19 cellular contexts compared by ENCODE assay signal in genomic region chr15:99590913-99591646, GRCh38. TPM values are rescaled to one million over a fixed set of nuclear protein-coding genes. Genes with fewer than 3 reads are reported as not detected.
A peak's percentile ranks its signal among the peaks of the same experiment; 100 is the strongest.
DNase-seq lines count a peak whose midpoint lies in the region; ATAC-seq and TF ChIP-seq lines count a peak whose summit lies in the region.
"Had no signal": no experiment of that assay in that cellular context is flagged by ENCODE, and none has a peak within 500 bp of the region (broad histone marks: within the 10 kb centered on the region; RNA-seq: fewer than 3 reads in every experiment).

No MANE protein-coding gene starts in this region.

- H3F3A ChIP-seq in smooth muscle cell (ENCODE audit: low read depth): no peaks in the 10 kb centered on the region

- peak; percentile 58 to 60 for ATAC-seq in activated T-cell treated with anti-CD3 and anti-CD28 coated beads, Interleukin-2, amount 50 U/mL, for 72 hours (replicated peaks in 1 of 2)
- ATAC-seq in GM21529 (IDR thresholded peaks at IDR 0.05; ENCODE audit: unreplicated experiment) (peak; percentile 78), HG03469 (IDR thresholded peaks at IDR 0.05; ENCODE audit: unreplicated experiment) (peak; percentile 59)
- ATAC-seq: A549 had no signal

- no peaks in the 10 kb centered on the region for H3K27me3 ChIP-seq in smooth muscle cell (ENCODE audit: low read depth)
- H3K27me3 ChIP-seq in osteoblast (ENCODE audit: insufficient read depth, low read length): no peaks in the 10 kb centered on the region
- H3K27me3 ChIP-seq: gastrocnemius medialis had no signal

- no peak for DNase-seq in activated T-cell treated with anti-CD3 and anti-CD28 coated beads, Interleukin-2, amount 50 U/mL, for 72 hours
- no peak for DNase-seq in activated T-cell treated with anti-CD3 and anti-CD28 coated beads, Interleukin-2, amount 50 U/mL, for 1 hour
- DNase-seq in smooth muscle cell (lab: John Stamatoyannopoulos, UW; ENCODE audit: unreplicated experiment) (no peak), GDM1 (lab: John Stamatoyannopoulos, UW) (no peak), NCI-H187 (lab: John Stamatoyannopoulos, UW) (no peak), osteoblast (ENCODE audit: insufficient read length, low spot score, missing footprints) (no peak)
- DNase-seq: Caco-2; gastrocnemius medialis; KBM-7; mucosa of descending colon; NCI-H510A treated with DMSO at 0.1 percent for 48 hours; PC-9; posterior cingulate gyrus; stimulated activated CD4-positive, alpha-beta T cell treated with anti-CD3 and anti-CD28 coated beads, Interleukin-12 subunit alpha, Interleukin-12 subunit beta, amount 100 ng/mL, for 4 hours had no signal

- H3K27me3 Mint-ChIP-seq in activated T-cell treated with anti-CD3 and anti-CD28 coated beads, Interleukin-2, amount 50 U/mL, for 72 hours (ENCODE audit: low read depth): no peaks in the 10 kb centered on the region
- H3K27me3 Mint-ChIP-seq: type B pancreatic cell had no signal

- peaks cover 39% of the 10 kb centered on the region for H3K4me1 Mint-ChIP-seq in activated T-cell treated with anti-CD3 and anti-CD28 coated beads, Interleukin-2, amount 50 U/mL, for 72 hours (ENCODE audit: low read depth)

- no peak overlapping the region for H3K9ac ChIP-seq in smooth muscle cell (ENCODE audit: low read depth)

- no peak overlapping the region for H3K4me2 ChIP-seq in smooth muscle cell
- H3K4me2 ChIP-seq in osteoblast (ENCODE audit: insufficient read depth, low read length): no peak overlapping the region
- H3K4me2 ChIP-seq: A549, PC-9 had no signal

- peaks cover 0 to 4% of the 10 kb centered on the region in 2 donors for H3K9me3 Mint-ChIP-seq in activated T-cell treated with anti-CD3 and anti-CD28 coated beads, Interleukin-2, amount 50 U/mL, for 72 hours

- no peaks in the 10 kb centered on the region for H3K9me3 ChIP-seq in smooth muscle cell (replicated peaks; ENCODE audit: low read depth)
- H3K9me3 ChIP-seq in osteoblast (ENCODE audit: low read depth, low read length): no peaks in the 10 kb centered on the region
- H3K9me3 ChIP-seq: Caco-2 had no signal

- 95% methylated on average over 2 of the region's 2 CpGs for WGBS in smooth muscle cell (ENCODE audit: low lambda C conversion rate)

- H3K4me3 Mint-ChIP-seq in activated T-cell treated with anti-CD3 and anti-CD28 coated beads, Interleukin-2, amount 50 U/mL, for 72 hours: peak overlapping the region; percentile 1 to 57
- H3K4me3 Mint-ChIP-seq: type B pancreatic cell had no signal

- H3K4me3 ChIP-seq in smooth muscle cell (no peak overlapping the region), osteoblast (ENCODE audit: insufficient read depth, low read length) (no peak overlapping the region)
- H3K4me3 ChIP-seq: A549, gastrocnemius medialis, HAP-1, mucosa of descending colon, PC-9 had no signal

- H3K36me3 Mint-ChIP-seq in activated T-cell treated with anti-CD3 and anti-CD28 coated beads, Interleukin-2, amount 50 U/mL, for 72 hours (ENCODE audit: insufficient read depth in 2 of 2): peaks cover 9 to 20% of the 10 kb centered on the region in 2 donors

- TF ChIP-seq CTCF in smooth muscle cell (IDR thresholded peaks at IDR 0.05; ENCODE audit: borderline replicate concordance, insufficient read depth, poor library complexity, severe bottlenecking) (no peak), osteoblast (IDR thresholded peaks at IDR 0.05; ENCODE audit: extremely low read depth, low read depth, low read length) (no peak)

- H4K20me1 ChIP-seq in smooth muscle cell (ENCODE audit: low read depth) (peaks cover 93% of the 10 kb centered on the region), osteoblast (ENCODE audit: insufficient read depth, low read length) (peaks cover 42% of the 10 kb centered on the region)

- H3K4me1 ChIP-seq in smooth muscle cell (ENCODE audit: low read depth) (no peaks in the 10 kb centered on the region), osteoblast (ENCODE audit: insufficient read depth, low read length) (peaks cover 9% of the 10 kb centered on the region)
- H3K4me1 ChIP-seq: A549, Caco-2 had no signal

- H3K27ac ChIP-seq in smooth muscle cell (ENCODE audit: low read depth): peak overlapping the region; percentile 15
- no peak overlapping the region for H3K27ac ChIP-seq in osteoblast (ENCODE audit: low read depth, low read length)
- H3K27ac ChIP-seq: A549, PC-9 had no signal

- no peaks in the 10 kb centered on the region for H3K36me3 ChIP-seq in smooth muscle cell (ENCODE audit: low read depth)
- H3K36me3 ChIP-seq in osteoblast (ENCODE audit: insufficient read depth, low read length): no peaks in the 10 kb centered on the region
- H3K36me3 ChIP-seq: gastrocnemius medialis, HAP-1 had no signal

- peak overlapping the region; percentile 64 for H3K27ac Mint-ChIP-seq in activated T-cell treated with anti-CD3 and anti-CD28 coated beads, Interleukin-2, amount 50 U/mL, for 72 hours

- H3K79me2 ChIP-seq in smooth muscle cell (ENCODE audit: low read depth): peaks cover 99% of the 10 kb centered on the region
- peaks cover 98% of the 10 kb centered on the region for H3K79me2 ChIP-seq in osteoblast (ENCODE audit: insufficient read depth, low read length)

- no peak overlapping the region for H2AFZ ChIP-seq in smooth muscle cell (ENCODE audit: low read depth)
- H2AFZ ChIP-seq in osteoblast (ENCODE audit: low read length): no peak overlapping the region
- H2AFZ ChIP-seq: PC-9 had no signal

RNA-seq across cellular contexts. Expression of gene MEF2A, which starts 25.3 kb away (rescaled TPM):
- 10 to 100 TPM; 24.1 to 26.0 TPM for total RNA-seq in activated T-cell treated with anti-CD3 and anti-CD28 coated beads, Interleukin-2, amount 50 U/mL, for 72 hours
- total RNA-seq in smooth muscle cell: 61.1 and 75.8 TPM in 2 replicates
- 12.3 and 21.7 TPM in 2 replicates for polyA plus RNA-seq in smooth muscle cell
- 48.3 and 55.4 TPM in 2 replicates for total RNA-seq in osteoblast
